ENCODE assay signal across 24 cellular contexts in the genomic region with DNA sequence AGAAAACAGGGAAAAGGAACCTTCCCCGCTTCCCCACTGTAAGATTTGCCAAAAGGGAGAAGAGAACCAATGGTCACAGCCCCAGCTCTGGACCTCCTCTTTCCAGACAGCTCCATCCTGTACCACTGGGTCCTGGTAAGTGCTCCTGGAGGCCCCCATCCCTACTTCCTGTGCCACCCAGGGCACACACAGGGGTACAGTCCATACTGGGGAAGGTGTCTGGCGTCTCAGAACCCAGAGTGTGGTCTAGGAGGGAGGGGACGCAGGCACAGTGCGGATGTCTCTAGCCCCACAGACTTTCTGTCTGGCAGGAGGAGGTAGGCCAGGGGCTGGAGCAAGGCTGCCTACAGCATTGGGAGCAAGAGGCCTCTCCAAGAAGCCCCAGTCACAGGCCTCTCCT.
"Had no signal": no experiment of that assay in that cellular context is flagged by ENCODE, and none has a peak within 500 bp of the region (broad histone marks: within the 10 kb centered on the region; RNA-seq: fewer than 3 reads in every experiment).

No MANE protein-coding gene starts in this region.

- H3K4me3 Mint-ChIP-seq: activated CD4-positive, alpha-beta memory T cell treated with anti-CD3 and anti-CD28 coated beads, Interleukin-2, amount 10 ng/mL, durations not matched to agents 7 days and 5 days; activated CD4-positive, alpha-beta T cell treated with anti-CD3 and anti-CD28 coated beads for 36 hours; activated naive CD4-positive, alpha-beta T cell treated with anti-CD3 and anti-CD28 coated beads for 36 hours; activated naive CD8-positive, alpha-beta T cell; activated T-helper 17 cell treated with anti-CD3 and anti-CD28 coated beads, Interleukin-2, amount 50 U/mL, for 72 hours; IgD-negative memory B cell; T-cell had no signal

- H3K36me3 Mint-ChIP-seq: activated naive CD8-positive, alpha-beta T cell; IgD-negative memory B cell; T-cell had no signal

- ATAC-seq: activated CD4-positive, alpha-beta T cell treated with anti-CD3 and anti-CD28 coated beads for 36 hours; activated T-helper 17 cell treated with anti-CD3 and anti-CD28 coated beads, Interleukin-2, amount 50 U/mL, for 72 hours; PC-3; T-cell had no signal

- H3K27ac ChIP-seq: brain microvascular endothelial cell had no signal

- H3K27me3 ChIP-seq: brain microvascular endothelial cell had no signal

- H3K27me3 Mint-ChIP-seq: activated CD4-positive, alpha-beta memory T cell treated with anti-CD3 and anti-CD28 coated beads, Interleukin-2, amount 10 ng/mL, durations not matched to agents 7 days and 5 days; activated CD4-positive, alpha-beta T cell treated with anti-CD3 and anti-CD28 coated beads for 36 hours; activated naive CD8-positive, alpha-beta T cell; activated T-helper 17 cell treated with anti-CD3 and anti-CD28 coated beads, Interleukin-2, amount 50 U/mL, for 72 hours; IgD-negative memory B cell; T-cell had no signal

- DNase-seq: activated CD4-positive, alpha-beta memory T cell treated with anti-CD3 and anti-CD28 coated beads, Interleukin-2, amount 10 ng/mL, durations not matched to agents 7 days and 5 days; activated CD4-positive, alpha-beta T cell treated with anti-CD3 and anti-CD28 coated beads for 36 hours; activated CD4-positive, alpha-beta T cell treated with anti-CD3 and anti-CD28 coated beads, Interleukin-2, amount 50 U/mL, for 1 hour; activated CD4-positive, CD25-positive, alpha-beta regulatory T cell; activated gamma-delta T cell; activated naive CD4-positive, alpha-beta T cell treated with anti-CD3 and anti-CD28 coated beads for 36 hours; activated T-cell treated with anti-CD3 and anti-CD28 coated beads for 4 hours; activated T-cell treated with anti-CD3 and anti-CD28 coated beads, Interleukin-2, amount 50 U/mL, for 48 hours; amygdala; brain microvascular endothelial cell; KG1; NCI-H1048; NCI-H146; NCI-H187 treated with DMSO at 0.1 percent for 48 hours; NCI-H2081 treated with DMSO at 0.1 percent for 48 hours; NCI-H446; PC-3; SHP77; T-cell; T-helper 2 cell; T1000 had no signal

- H3K9me3 Mint-ChIP-seq: activated CD4-positive, alpha-beta memory T cell treated with anti-CD3 and anti-CD28 coated beads, Interleukin-2, amount 10 ng/mL, durations not matched to agents 7 days and 5 days; activated naive CD4-positive, alpha-beta T cell treated with anti-CD3 and anti-CD28 coated beads for 36 hours; IgD-negative memory B cell; T-cell had no signal

- H3K27ac Mint-ChIP-seq: activated CD4-positive, alpha-beta memory T cell treated with anti-CD3 and anti-CD28 coated beads, Interleukin-2, amount 10 ng/mL, durations not matched to agents 7 days and 5 days; activated CD4-positive, alpha-beta T cell treated with anti-CD3 and anti-CD28 coated beads for 36 hours; activated naive CD4-positive, alpha-beta T cell treated with anti-CD3 and anti-CD28 coated beads for 36 hours; activated naive CD8-positive, alpha-beta T cell; activated T-helper 17 cell treated with anti-CD3 and anti-CD28 coated beads, Interleukin-2, amount 50 U/mL, for 72 hours; IgD-negative memory B cell; T-cell had no signal

- H3K36me3 ChIP-seq: brain microvascular endothelial cell had no signal

- H3K4me1 Mint-ChIP-seq: activated CD4-positive, alpha-beta memory T cell treated with anti-CD3 and anti-CD28 coated beads, Interleukin-2, amount 10 ng/mL, durations not matched to agents 7 days and 5 days; activated CD4-positive, alpha-beta T cell treated with anti-CD3 and anti-CD28 coated beads for 36 hours; activated T-helper 17 cell treated with anti-CD3 and anti-CD28 coated beads, Interleukin-2, amount 50 U/mL, for 72 hours; T-cell had no signal
